Comparison of ENCODE assay signal across 1 cellular context in genomic region chr16:80454802-80455201, GRCh38.
TF ChIP-seq lines count a peak whose summit lies in the region.

No MANE protein-coding gene starts in this region.

TF ChIP-seq in HepG2, 621 proteins besides CTCF, POLR2A, EP300 and RAD21 (continued from another document):
- TF ChIP-seq ZBTB40 (IDR thresholded peaks at IDR 0.05) = no peak; the same call in 1 of the 2 replicates
- TF ChIP-seq ZBTB40 (CRISPR knock-in tag; IDR thresholded peaks at IDR 0.05) = peak; percentile 94
- no peak for TF ChIP-seq ZNF790 (CRISPR knock-in tag; IDR thresholded peaks at IDR 0.05; ENCODE audit: borderline replicate concordance)
